ENCODE assay signal across 8 cellular contexts in the genomic region with DNA sequence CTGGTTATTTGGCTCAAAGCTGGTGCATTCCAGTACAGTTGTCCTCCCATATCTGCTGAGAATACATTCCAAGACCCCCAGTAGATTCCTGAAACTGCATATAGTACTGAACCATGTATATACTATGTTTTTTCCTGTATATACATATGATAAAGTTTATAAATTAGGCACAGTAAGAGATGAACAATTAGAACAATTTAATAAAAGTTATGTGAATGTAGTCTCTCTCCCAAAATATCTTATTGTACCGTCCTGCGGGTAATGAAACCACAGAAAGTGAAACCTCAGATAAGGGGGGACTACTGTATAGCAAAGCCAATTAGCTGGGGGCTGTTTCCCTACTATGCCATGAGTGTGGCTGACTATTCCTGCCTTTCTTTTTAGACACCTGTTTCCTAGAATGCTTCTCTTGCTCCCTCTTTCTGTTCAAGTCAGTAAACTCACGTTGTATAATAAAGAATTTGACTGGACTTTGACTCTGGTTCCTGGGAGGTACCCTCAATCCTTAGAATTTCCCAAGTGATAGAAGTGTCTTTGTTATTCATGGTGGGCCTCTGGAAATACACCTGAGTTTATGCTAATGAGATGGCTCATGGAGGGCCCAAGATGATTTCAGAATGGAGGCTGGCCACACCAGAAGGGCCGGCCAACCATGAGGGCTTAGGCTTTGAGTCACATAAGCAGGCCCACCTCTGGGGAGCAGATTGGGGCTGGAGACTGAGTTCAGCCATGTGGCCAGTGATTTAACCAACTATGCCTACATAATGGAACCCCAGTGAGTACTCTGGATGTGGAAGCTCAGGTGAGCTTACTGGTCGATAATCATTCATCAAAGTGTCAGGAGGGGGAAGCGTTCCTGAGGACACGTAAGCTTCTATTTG. TPM values are rescaled to one million over a fixed set of nuclear protein-coding genes. Genes with fewer than 3 reads are reported as not detected.
DNase-seq lines count a peak whose midpoint lies in the region; ATAC-seq and TF ChIP-seq lines count a peak whose summit lies in the region.

No MANE protein-coding gene starts in this region.

- H3K36me3 ChIP-seq in lung (ENCODE audit: control insufficient read depth in 2 of 2, insufficient read depth in 2 of 2, low read length in 2 of 2), result peaks cover 0 to 6% of the 10 kb centered on the region in 2 donors
- H3K36me3 ChIP-seq in upper lobe of right lung, result peaks cover 19% of the 10 kb centered on the region

- H3K27ac Mint-ChIP-seq in HFFc6, result peak overlapping the region; percentile 92

- H3K27me3 Mint-ChIP-seq in HFFc6 (ENCODE audit: insufficient read depth), result no peaks in the 10 kb centered on the region

- H3K9me3 Mint-ChIP-seq in HFFc6, result no peaks in the 10 kb centered on the region

- no peaks in the 10 kb centered on the region for H3K27me3 ChIP-seq in lung (ENCODE audit: control insufficient read depth, insufficient read depth)
- H3K27me3 ChIP-seq in upper lobe of right lung, result no peaks in the 10 kb centered on the region

- peak overlapping the region; percentile 88; the same call in 1 of the 2 replicates for H3K4me3 ChIP-seq in AG09309 (ENCODE audit: control insufficient read depth, low read depth, low read length)
- H3K4me3 ChIP-seq in lung, result no peak overlapping the region
- peak overlapping the region; percentile 89 for H3K4me3 ChIP-seq in upper lobe of right lung

- no peak for DNase-seq in AG09309 (ENCODE audit: low read depth)
- DNase-seq in HFFc6, result no peak
- no peak for DNase-seq in lung (ENCODE audit: low spot score)
- DNase-seq in upper lobe of right lung, result no peak
- DNase-seq in islet precursor cell, result no peak
- no peak for DNase-seq in SW480 (ENCODE audit: low spot score)
- DNase-seq in NCI-H2081 (lab: John Stamatoyannopoulos, UW), result no peak

- peak overlapping the region; percentile 89 for H3K27ac ChIP-seq in angular gyrus (ENCODE audit: low read depth, low read length)
- H3K27ac ChIP-seq in lung (ENCODE audit: low read depth in 1 of 2, low read length in 1 of 2), result peak overlapping the region; percentile 79 to 86
- H3K27ac ChIP-seq in upper lobe of right lung, result peak overlapping the region; percentile 82

- no peaks in the 10 kb centered on the region for H3K36me3 Mint-ChIP-seq in HFFc6 (ENCODE audit: low read depth)

- intact Hi-C loops in upper lobe of right lung (cut with DNase I), result no loop called here

- H3K4me3 Mint-ChIP-seq in HFFc6, result peak overlapping the region; percentile 93

- ATAC-seq in lung (ENCODE audit: insufficient read depth, low FRiP score) (no peak), upper lobe of right lung (no peak)

- H3K4me1 Mint-ChIP-seq in HFFc6 (ENCODE audit: low read depth), result peaks cover 25% of the 10 kb centered on the region

- no peaks in the 10 kb centered on the region for H3K9me3 ChIP-seq in lung (ENCODE audit: control insufficient read depth in 2 of 2, insufficient read depth in 1 of 2, low read length in 1 of 2)
- no peaks in the 10 kb centered on the region for H3K9me3 ChIP-seq in upper lobe of right lung

- TF ChIP-seq CTCF in AG09309 (IDR thresholded peaks at IDR 0.05; ENCODE audit: control insufficient read depth, insufficient read depth, low read depth, low read length, missing control alignments), result no peak
- no peak for TF ChIP-seq CTCF in HFFc6 (IDR thresholded peaks at IDR 0.05)
- no peak for TF ChIP-seq CTCF in lung (IDR thresholded peaks at IDR 0.05; ENCODE audit: control extremely low read depth, extremely low read depth)
- no peak for TF ChIP-seq CTCF in upper lobe of right lung (IDR thresholded peaks at IDR 0.05)

- H3K4me1 ChIP-seq in lung (ENCODE audit: control insufficient read depth in 2 of 2, insufficient read depth in 2 of 2, low read length in 2 of 2), result peaks cover 0 to 2% of the 10 kb centered on the region in 2 donors
- H3K4me1 ChIP-seq in upper lobe of right lung, result peaks cover 4% of the 10 kb centered on the region

- WGBS in lung, 2 donors, result 76 to 82% methylated on average over 7 of the region's 7 CpGs

RNA-seq across cellular contexts. Expression of a gene that starts 0.7 kb away (rescaled TPM):
- total RNA-seq in HFFc6 (2021; fragmentation: NEBNext Ultra II Directional; extraction: Animal tissue kit (Norgen Biotek cat#: 25700)), result 10 to 100 TPM in 3 of 6 experiments, 1 to 10 TPM in 3; 8.4 to 13.4 (median 9.5) TPM
- 10 to 100 TPM in 1 of 2 donors, 1 to 10 TPM in 1; 8.6 to 20.5 TPM for total RNA-seq in lung
- 1 to 10 TPM; 3.5 to 4.6 TPM for polyA plus RNA-seq in lung
- total RNA-seq in upper lobe of right lung, result 10.7 TPM

RNA-seq across cellular contexts. Expression of a gene that starts 37.5 kb away (rescaled TPM):
- 10 to 100 TPM; 36.7 to 43.0 (median 41.8) TPM for total RNA-seq in HFFc6 (2021; fragmentation: NEBNext Ultra II Directional; extraction: Animal tissue kit (Norgen Biotek cat#: 25700))
- total RNA-seq in lung, result 10 to 100 TPM; 15.2 to 18.9 TPM
- polyA plus RNA-seq in lung, result 10 to 100 TPM; 37.1 to 39.2 TPM
- 22.8 TPM for total RNA-seq in upper lobe of right lung
